In the genomic region with DNA sequence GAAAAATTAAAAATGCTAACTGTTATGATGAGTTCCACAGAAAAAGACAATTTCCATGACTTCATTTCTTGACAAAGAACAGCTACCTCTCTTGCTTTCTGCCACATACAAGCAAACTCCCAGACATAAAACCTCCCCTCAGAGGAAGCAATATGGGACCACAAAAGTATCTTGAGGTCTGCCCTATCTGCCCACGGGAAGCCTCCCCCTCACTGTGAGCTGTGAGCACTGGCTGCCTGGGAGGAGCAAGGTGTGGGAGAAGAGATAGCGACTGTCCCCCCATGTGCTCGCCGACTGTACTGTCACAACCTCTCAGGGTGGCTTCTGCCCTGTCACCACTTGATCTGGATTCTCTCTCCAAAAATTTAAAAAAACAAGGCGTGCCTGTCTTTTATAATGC, we compare ENCODE assay signal across 11 cellular contexts.
A peak's percentile ranks its signal among the peaks of the same experiment; 100 is the strongest.
DNase-seq lines count a peak whose midpoint lies in the region; TF ChIP-seq lines count a peak whose summit lies in the region.
"Had no signal": no experiment of that assay in that cellular context is flagged by ENCODE, and none has a peak within 500 bp of the region (broad histone marks: within the 10 kb centered on the region; RNA-seq: fewer than 3 reads in every experiment).

No MANE protein-coding gene starts in this region.

- H3K4me2 ChIP-seq in osteoblast (ENCODE audit: insufficient read depth, low read length): no peak overlapping the region

- H3K9me3 ChIP-seq in osteoblast (ENCODE audit: low read depth, low read length): no peaks in the 10 kb centered on the region

- no peaks in the 10 kb centered on the region for H4K20me1 ChIP-seq in osteoblast (ENCODE audit: insufficient read depth, low read length)

- H3K36me3 ChIP-seq in osteoblast (ENCODE audit: insufficient read depth, low read length): no peaks in the 10 kb centered on the region

- in situ Hi-C loops in GM13976 (cut with MboI; ENCODE audit: low sequenced_read_pairs, unreplicated experiment): no loop called here

- TF ChIP-seq CTCF in osteoblast (IDR thresholded peaks at IDR 0.05; ENCODE audit: extremely low read depth, low read depth, low read length): no peak
- no peak for TF ChIP-seq CTCF in GM13976 (IDR thresholded peaks at IDR 0.05; ENCODE audit: borderline replicate concordance, control extremely low read depth, extremely low read depth, insufficient read depth, missing control alignments)

- H2AFZ ChIP-seq in osteoblast (ENCODE audit: low read length): no peak overlapping the region

- H3K4me1 ChIP-seq in osteoblast (ENCODE audit: insufficient read depth, low read length): no peaks in the 10 kb centered on the region

- no peak overlapping the region for H3K27ac ChIP-seq in osteoblast (ENCODE audit: low read depth, low read length)

- DNase-seq in Kasumi-1 (lab: John Stamatoyannopoulos, UW): peak; percentile 41 to 49
- peak; percentile 2 to 48 for DNase-seq in activated CD8-positive, alpha-beta memory T cell treated with anti-CD3 and anti-CD28 coated beads for 4 hours (ENCODE audit: low read depth in 2 of 2)
- peak; percentile 52 for DNase-seq in left kidney (ENCODE audit: low read depth, low spot score)
- peak; percentile 60 to 65 for DNase-seq in stimulated activated CD8-positive, alpha-beta memory T cell treated with anti-CD3 and anti-CD28 coated beads, Interleukin-15, amount 100 ng/mL, for 48 hours (ENCODE audit: low read depth in 2 of 2)
- DNase-seq in osteoblast (ENCODE audit: insufficient read length, low spot score, missing footprints): no peak
- DNase-seq in GM13976 (ENCODE audit: low spot score): no peak
- DNase-seq in A172 (ENCODE audit: low spot score): no peak
- no peak for DNase-seq in germinal center (ENCODE audit: low spot score)
- DNase-seq: aorta, NCI-H2171 treated with DMSO at 0.1 percent for 48 hours, SHP77 had no signal

- H3K4me3 ChIP-seq in osteoblast (ENCODE audit: insufficient read depth, low read length): no peak overlapping the region

- no peaks in the 10 kb centered on the region for H3K27me3 ChIP-seq in osteoblast (ENCODE audit: insufficient read depth, low read length)

- H3K79me2 ChIP-seq in osteoblast (ENCODE audit: insufficient read depth, low read length): no peaks in the 10 kb centered on the region

Comparison
In these comparisons a context has a peak if more than half of its experiments do, and no peak if none do; other contexts are left out.
1. DNase-seq: peak in Kasumi-1 (2 of 2), activated CD8-positive, alpha-beta memory T cell treated with anti-CD3 and anti-CD28 coated beads for 4 hours (2 of 2), left kidney (single experiment) and stimulated activated CD8-positive, alpha-beta memory T cell treated with anti-CD3 and anti-CD28 coated beads, Interleukin-15, amount 100 ng/mL, for 48 hours (2 of 2); none in osteoblast (single experiment), GM13976 (single experiment), A172 (single experiment) and germinal center (single experiment).